In genomic region chr11:70352601-70353000, GRCh38 we compare ENCODE assay signal across 23 cellular contexts.
"Had no signal": no experiment of that assay in that cellular context is flagged by ENCODE, and none has a peak within 500 bp of the region (broad histone marks: within the 10 kb centered on the region; RNA-seq: fewer than 3 reads in every experiment).

No MANE protein-coding gene starts in this region.

- H3K27ac Mint-ChIP-seq: activated CD4-positive, alpha-beta memory T cell treated with anti-CD3 and anti-CD28 coated beads, Interleukin-2, amount 10 ng/mL, durations not matched to agents 7 days and 5 days; activated CD4-positive, alpha-beta T cell treated with anti-CD3 and anti-CD28 coated beads for 36 hours; activated naive CD8-positive, alpha-beta T cell treated with anti-CD3 and anti-CD28 coated beads, Interleukin-2, amount 10 ng/mL, durations not matched to agents 7 days and 5 days; activated T-cell treated with anti-CD3 and anti-CD28 coated beads, Interleukin-2, amount 50 U/mL, for 72 hours; activated T-helper 2 cell treated with anti-CD3 and anti-CD28 coated beads, Interferon-gamma antibody, Interleukin-2, Interleukin-4, amounts not matched to agents 10 μg/mL and 5 μg/mL and 100 μg/mL, durations not matched to agents 14 hours and 24 hours and 36 hours; T-cell had no signal

- DNase-seq: activated CD4-positive, alpha-beta memory T cell treated with anti-CD3 and anti-CD28 coated beads, Interleukin-2, amount 10 ng/mL, durations not matched to agents 7 days and 5 days; activated CD4-positive, alpha-beta T cell treated with anti-CD3 and anti-CD28 coated beads for 36 hours; activated CD4-positive, alpha-beta T cell treated with anti-CD3 and anti-CD28 coated beads, Interleukin-2, amount 50 U/mL, for 1 hour; activated CD8-positive, alpha-beta memory T cell treated with anti-CD3 and anti-CD28 coated beads, Interleukin-2, amount 50 U/mL, for 4 hours; activated gamma-delta T cell treated with Interleukin-2 at 50 U/mL for 16 hours; activated naive CD4-positive, alpha-beta T cell treated with anti-CD3 and anti-CD28 coated beads, Interleukin-2, amount 50 U/mL, for 16 hours; activated naive CD8-positive, alpha-beta T cell treated with anti-CD3 and anti-CD28 coated beads, Interleukin-2, amount 10 ng/mL, durations not matched to agents 7 days and 5 days; activated T-cell treated with anti-CD3 and anti-CD28 coated beads, Interleukin-2, amount 50 U/mL, for 72 hours; adrenal gland; anterior cingulate cortex; Kasumi-1; KBM-7; NCI-H1048; NCI-H1417; NCI-H1930; NCI-H2171; NCI-H2227 treated with DMSO at 0.1 percent for 48 hours; NCI-H446 treated with DMSO at 0.1 percent for 48 hours; NCI-H526; NCI-H82 had no signal

- H3K4me1 Mint-ChIP-seq: activated CD4-positive, alpha-beta memory T cell treated with anti-CD3 and anti-CD28 coated beads, Interleukin-2, amount 10 ng/mL, durations not matched to agents 7 days and 5 days; activated CD4-positive, alpha-beta T cell treated with anti-CD3 and anti-CD28 coated beads for 36 hours; activated naive CD8-positive, alpha-beta T cell treated with anti-CD3 and anti-CD28 coated beads, Interleukin-2, amount 10 ng/mL, durations not matched to agents 7 days and 5 days had no signal

- H3K4me3 ChIP-seq: adrenal gland, SK-N-MC had no signal

- H3K4me3 Mint-ChIP-seq: activated CD4-positive, alpha-beta memory T cell treated with anti-CD3 and anti-CD28 coated beads, Interleukin-2, amount 10 ng/mL, durations not matched to agents 7 days and 5 days; activated CD4-positive, alpha-beta T cell treated with anti-CD3 and anti-CD28 coated beads for 36 hours; activated naive CD8-positive, alpha-beta T cell treated with anti-CD3 and anti-CD28 coated beads, Interleukin-2, amount 10 ng/mL, durations not matched to agents 7 days and 5 days; activated T-cell treated with anti-CD3 and anti-CD28 coated beads, Interleukin-2, amount 50 U/mL, for 72 hours; T-cell had no signal

- H3K27me3 Mint-ChIP-seq: activated CD4-positive, alpha-beta memory T cell treated with anti-CD3 and anti-CD28 coated beads, Interleukin-2, amount 10 ng/mL, durations not matched to agents 7 days and 5 days; activated CD4-positive, alpha-beta T cell treated with anti-CD3 and anti-CD28 coated beads for 36 hours; activated naive CD8-positive, alpha-beta T cell treated with anti-CD3 and anti-CD28 coated beads, Interleukin-2, amount 10 ng/mL, durations not matched to agents 7 days and 5 days; T-cell had no signal

- H3K27me3 ChIP-seq: adrenal gland had no signal

- H3K9me3 ChIP-seq: adrenal gland had no signal

- H3K9me3 Mint-ChIP-seq: activated CD4-positive, alpha-beta memory T cell treated with anti-CD3 and anti-CD28 coated beads, Interleukin-2, amount 10 ng/mL, durations not matched to agents 7 days and 5 days; activated naive CD8-positive, alpha-beta T cell treated with anti-CD3 and anti-CD28 coated beads, Interleukin-2, amount 10 ng/mL, durations not matched to agents 7 days and 5 days; activated T-cell treated with anti-CD3 and anti-CD28 coated beads, Interleukin-2, amount 50 U/mL, for 72 hours; activated T-helper 2 cell treated with anti-CD3 and anti-CD28 coated beads, Interferon-gamma antibody, Interleukin-2, Interleukin-4, amounts not matched to agents 10 μg/mL and 5 μg/mL and 100 μg/mL, durations not matched to agents 14 hours and 24 hours and 36 hours; T-cell had no signal

- ATAC-seq: activated CD4-positive, alpha-beta T cell treated with anti-CD3 and anti-CD28 coated beads for 36 hours; activated T-cell treated with anti-CD3 and anti-CD28 coated beads, Interleukin-2, amount 50 U/mL, for 72 hours; T-cell had no signal
